In the genomic region with DNA sequence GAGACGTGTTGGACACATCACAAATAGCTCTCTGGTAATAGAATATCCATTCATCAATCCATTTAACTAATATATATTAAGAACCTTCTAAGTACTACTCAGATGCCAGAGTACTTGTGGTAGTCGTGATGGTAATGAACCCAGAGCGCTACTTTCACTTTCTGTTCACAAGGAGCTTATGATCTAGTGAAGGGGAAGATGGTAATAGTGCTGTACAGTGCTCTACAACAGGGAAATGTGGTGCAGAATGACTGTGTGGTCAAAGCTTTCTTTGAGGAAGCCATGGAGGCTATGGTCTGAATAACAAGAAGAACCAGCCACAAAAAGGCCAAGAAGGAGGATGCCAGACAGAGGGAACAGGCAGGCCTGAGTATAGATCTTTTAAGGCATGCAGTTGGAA, we compare ENCODE assay signal across 8 cellular contexts.
A peak's percentile ranks its signal among the peaks of the same experiment; 100 is the strongest.
DNase-seq lines count a peak whose midpoint lies in the region; ATAC-seq, FAIRE-seq and TF ChIP-seq lines count a peak whose summit lies in the region.

No MANE protein-coding gene starts in this region.

- TF ChIP-seq EP300 in GM12878 (IDR thresholded peaks at IDR 0.05; ENCODE audit: borderline replicate concordance in 1 of 2, control insufficient read depth in 1 of 2, low read depth in 2 of 2, low read length in 2 of 2) = 0 out of 4 replicates have a peak, but pooled peaks of 1 of the 2 experiments have one; percentile 16

- no peaks in the 10 kb centered on the region; the same call in 1 of the 2 replicates for H3K4me1 ChIP-seq in GM12878 (ENCODE audit: control insufficient read depth, insufficient read depth, low read length)
- peaks cover 0 to 3% of the 10 kb centered on the region in 2 donors for H3K4me1 ChIP-seq in small intestine (ENCODE audit: control insufficient read depth in 2 of 2, insufficient read depth in 1 of 2, low read depth in 1 of 2, low read length in 1 of 2)
- no peaks in the 10 kb centered on the region for H3K4me1 ChIP-seq in SJCRH30
- H3K4me1 ChIP-seq in BE2C = no peaks in the 10 kb centered on the region

- H3K9me3 ChIP-seq in KOPT-K1 (ENCODE audit: insufficient read depth, low read length, poor library complexity, severe bottlenecking) (no peaks in the 10 kb centered on the region), GM12878 (replicated peaks; ENCODE audit: control insufficient read depth, insufficient read depth, low read length) (no peaks in the 10 kb centered on the region; the same call in 2 of the 3 replicates), small intestine (ENCODE audit: control insufficient read depth, low read depth) (no peaks in the 10 kb centered on the region), SJCRH30 (replicated peaks) (no peaks in the 10 kb centered on the region), BE2C (no peaks in the 10 kb centered on the region)

- H3K4me2 ChIP-seq in GM12878 (ENCODE audit: control insufficient read depth, insufficient read depth) = peak overlapping the region; percentile 36; the same call in 1 of the 2 replicates

- no peaks in the 10 kb centered on the region for H4K20me1 ChIP-seq in GM12878 (ENCODE audit: control insufficient read depth, insufficient read depth)

- no peak for TF ChIP-seq POLR2A in GM12878 (IDR thresholded peaks at IDR 0.05; ENCODE audit: low read depth, low read length)

- H3K4me3 ChIP-seq in GM08714 (ENCODE audit: low read length) = 0 out of 2 replicates have a peak overlapping the region, but pooled peaks have one; percentile 4
- no peak overlapping the region for H3K4me3 ChIP-seq in GM12878
- H3K4me3 ChIP-seq in small intestine (ENCODE audit: low read depth in 1 of 2, low read length in 2 of 2) = no peak overlapping the region
- no peak overlapping the region for H3K4me3 ChIP-seq in SJCRH30
- H3K4me3 ChIP-seq in BE2C (ENCODE audit: low read depth, low read length) = no peak overlapping the region

- H3K36me3 ChIP-seq in KOPT-K1 (ENCODE audit: insufficient read depth, low read length) (no peaks in the 10 kb centered on the region), GM12878 (ENCODE audit: control insufficient read depth in 2 of 2, insufficient read depth in 2 of 2, low read length in 1 of 2) (no peaks in the 10 kb centered on the region), small intestine (ENCODE audit: control insufficient read depth in 2 of 2, insufficient read depth in 2 of 2, low read length in 2 of 2) (no peaks in the 10 kb centered on the region), SJCRH30 (no peaks in the 10 kb centered on the region), BE2C (peaks cover 3% of the 10 kb centered on the region; the same call in 1 of the 2 replicates)

- intact Hi-C loops in GM12878 (cut with micrococcal nuclease; ENCODE audit: unreplicated experiment) = no loop called here

- no TSS peak for BruUV-seq in GM12878 (replicated peaks; lab: Mats Ljungman, UMichigan)

- DNase-seq in GM12878 (ENCODE audit: low read depth, low spot score) (peak; percentile 34), small intestine (peak; percentile 71), SJCRH30 (no peak), HPDE6-E6E7 (ENCODE audit: extremely low spot score) (no peak), BE2C (no peak)

- SMC1A ChIA-PET in GM12878 (lab: Charles Lee; ENCODE audit: uncharacterized antibody, unreplicated experiment) = interaction anchor here (0.7 to 13.5 kb wide), 18 partner anchors 9 to 376 kb away, joined by 3 to 853 read pairs (median 4); a partner anchor contains a TSS

- H3K79me2 ChIP-seq in GM12878 (ENCODE audit: control insufficient read depth, insufficient read depth, low read length) = no peaks in the 10 kb centered on the region

- TF ChIP-seq RAD21 in GM12878 (IDR thresholded peaks at IDR 0.05; ENCODE audit: insufficient read depth, low read depth, low read length) = no peak

- POLR2A ChIA-PET in GM12878 (lab: Charles Lee) = interaction anchor here (0.6 to 1.8 kb wide), 10 partner anchors 8 to 264 kb away, joined by 3 to 7 read pairs (median 5); no protein-coding TSS in a partner anchor

- peak overlapping the region; percentile 82 for H2AFZ ChIP-seq in GM12878 (ENCODE audit: control insufficient read depth, low read depth, low read length)

- in situ Hi-C loops in GM12878 (cut with MboI) = loop anchor here (5.0 kb wide), 2 partner anchors 43 to 318 kb away; no protein-coding TSS in a partner anchor

- WGBS in GM12878 (ENCODE audit: insufficient coverage, insufficient replicate concordance, low lambda C conversion rate, missing lambda C conversion rate) = 14% methylated on average over 3 of the region's 3 CpGs
- WGBS in small intestine, 3 donors = 52 to 62% (median 58%) methylated on average over 3 of the region's 3 CpGs

- FAIRE-seq in GM12878 (lab: Jason Lieb, UNC) = no peak
- no peak for FAIRE-seq in small intestine (lab: Jason Lieb, UNC)

- no peak for TF ChIP-seq CTCF in GM12878 (IDR thresholded peaks at IDR 0.05 in 2 of 3, conservative IDR thresholded peaks at IDR 0.05 in 1 of 3; ENCODE audit: control insufficient read depth in 2 of 3, extremely low read depth in 1 of 3, insufficient read depth in 1 of 3, low read depth in 3 of 3, low read length in 3 of 3)
- TF ChIP-seq CTCF in BE2C (IDR thresholded peaks at IDR 0.05; ENCODE audit: low read depth, low read length) = no peak

- H3K27me3 ChIP-seq in GM12878 (replicated peaks in 1 of 2; ENCODE audit: control insufficient read depth in 2 of 2, insufficient read depth in 2 of 2, low read length in 1 of 2) (no peaks in the 10 kb centered on the region), small intestine (ENCODE audit: control insufficient read depth in 2 of 2, insufficient read depth in 2 of 2, low read length in 2 of 2) (no peaks in the 10 kb centered on the region), SJCRH30 (no peaks in the 10 kb centered on the region), BE2C (no peaks in the 10 kb centered on the region)

- peak; percentile 81 for ATAC-seq in GM21528 (IDR thresholded peaks at IDR 0.05; ENCODE audit: low FRiP score, unreplicated experiment)
- ATAC-seq in GM12878 = peak; percentile 86

- H3K27ac ChIP-seq in KOPT-K1 (ENCODE audit: low read depth, low read length, poor library complexity, severe bottlenecking) = peak overlapping the region; percentile 16
- no peak overlapping the region; the same call in 1 of the 2 replicates for H3K27ac ChIP-seq in GM12878 (ENCODE audit: control insufficient read depth, insufficient read depth)
- H3K27ac ChIP-seq in small intestine (ENCODE audit: low read depth in 1 of 2, low read length in 1 of 2) = no peak overlapping the region
- H3K27ac ChIP-seq in SJCRH30 = no peak overlapping the region

- RAD21 ChIA-PET in GM12878 (lab: Charles Lee; ENCODE audit: unreplicated experiment) = interaction anchor here (0.7 to 11.8 kb wide), 19 partner anchors 9 to 364 kb away, joined by 3 to 609 read pairs (median 5); no protein-coding TSS in a partner anchor

- CTCF ChIA-PET in GM12878 (lab: Yijun Ruan, JAX) = interaction anchor here (0.7 to 13.6 kb wide), 12 partner anchors 9 to 582 kb away, joined by 3 to 1078 read pairs (median 6); no protein-coding TSS in a partner anchor

- no peak overlapping the region for H3K9ac ChIP-seq in GM12878 (ENCODE audit: control insufficient read depth, insufficient read depth, low read length)

TF ChIP-seq in GM12878, 131 proteins besides CTCF, POLR2A, EP300 and RAD21 (continues in another document):
- no peak for TF ChIP-seq PAX8 (IDR thresholded peaks at IDR 0.05)
- TF ChIP-seq WRNIP1 (IDR thresholded peaks at IDR 0.05; ENCODE audit: borderline replicate concordance, low read depth, low read length) = no peak
- no peak for TF ChIP-seq BCL11A (IDR thresholded peaks at IDR 0.05; ENCODE audit: low read depth, low read length)
- peak; percentile 31; the same call in 1 of the 2 replicates for TF ChIP-seq RUNX3 (IDR thresholded peaks at IDR 0.05; ENCODE audit: low read length)
- TF ChIP-seq NFIC (IDR thresholded peaks at IDR 0.05; ENCODE audit: low read depth, low read length) = no peak
- TF ChIP-seq, protein P1, sequence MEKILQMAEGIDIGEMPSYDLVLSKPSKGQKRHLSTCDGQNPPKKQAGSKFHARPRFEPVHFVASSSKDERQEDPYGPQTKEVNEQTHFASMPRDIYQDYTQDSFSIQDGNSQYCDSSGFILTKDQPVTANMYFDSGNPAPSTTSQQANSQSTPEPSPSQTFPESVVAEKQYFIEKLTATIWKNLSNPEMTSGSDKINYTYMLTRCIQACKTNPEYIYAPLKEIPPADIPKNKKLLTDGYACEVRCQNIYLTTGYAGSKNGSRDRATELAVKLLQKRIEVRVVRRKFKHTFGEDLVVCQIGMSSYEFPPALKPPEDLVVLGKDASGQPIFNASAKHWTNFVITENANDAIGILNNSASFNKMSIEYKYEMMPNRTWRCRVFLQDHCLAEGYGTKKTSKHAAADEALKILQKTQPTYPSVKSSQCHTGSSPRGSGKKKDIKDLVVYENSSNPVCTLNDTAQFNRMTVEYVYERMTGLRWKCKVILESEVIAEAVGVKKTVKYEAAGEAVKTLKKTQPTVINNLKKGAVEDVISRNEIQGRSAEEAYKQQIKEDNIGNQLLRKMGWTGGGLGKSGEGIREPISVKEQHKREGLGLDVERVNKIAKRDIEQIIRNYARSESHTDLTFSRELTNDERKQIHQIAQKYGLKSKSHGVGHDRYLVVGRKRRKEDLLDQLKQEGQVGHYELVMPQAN (conservative IDR thresholded peaks at IDR 0.05) = no peak
- TF ChIP-seq, protein P2, sequence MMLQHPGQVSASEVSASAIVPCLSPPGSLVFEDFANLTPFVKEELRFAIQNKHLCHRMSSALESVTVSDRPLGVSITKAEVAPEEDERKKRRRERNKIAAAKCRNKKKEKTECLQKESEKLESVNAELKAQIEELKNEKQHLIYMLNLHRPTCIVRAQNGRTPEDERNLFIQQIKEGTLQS (IDR thresholded peaks at IDR 0.05; ENCODE audit: borderline replicate concordance, extremely low read depth, low read depth, low read length) = no peak
- TF ChIP-seq, protein P3, sequence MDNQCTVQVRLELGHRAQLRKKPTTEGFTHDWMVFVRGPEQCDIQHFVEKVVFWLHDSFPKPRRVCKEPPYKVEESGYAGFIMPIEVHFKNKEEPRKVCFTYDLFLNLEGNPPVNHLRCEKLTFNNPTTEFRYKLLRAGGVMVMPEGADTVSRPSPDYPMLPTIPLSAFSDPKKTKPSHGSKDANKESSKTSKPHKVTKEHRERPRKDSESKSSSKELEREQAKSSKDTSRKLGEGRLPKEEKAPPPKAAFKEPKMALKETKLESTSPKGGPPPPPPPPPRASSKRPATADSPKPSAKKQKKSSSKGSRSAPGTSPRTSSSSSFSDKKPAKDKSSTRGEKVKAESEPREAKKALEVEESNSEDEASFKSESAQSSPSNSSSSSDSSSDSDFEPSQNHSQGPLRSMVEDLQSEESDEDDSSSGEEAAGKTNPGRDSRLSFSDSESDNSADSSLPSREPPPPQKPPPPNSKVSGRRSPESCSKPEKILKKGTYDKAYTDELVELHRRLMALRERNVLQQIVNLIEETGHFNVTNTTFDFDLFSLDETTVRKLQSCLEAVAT (IDR thresholded peaks at IDR 0.05) = 0 out of 2 replicates have a peak, but pooled peaks have one; percentile 39
- TF ChIP-seq KDM1A (IDR thresholded peaks at IDR 0.05; ENCODE audit: borderline replicate concordance) = no peak
- TF ChIP-seq CHD4 (IDR thresholded peaks at IDR 0.05) = no peak
- no peak for TF ChIP-seq BMI1 (IDR thresholded peaks at IDR 0.05; ENCODE audit: borderline replicate concordance)
- peak; percentile 91 for TF ChIP-seq ZNF24 (IDR thresholded peaks at IDR 0.05)
- TF ChIP-seq RFX5 (IDR thresholded peaks at IDR 0.05; ENCODE audit: low read depth, low read length) = no peak

Comparison
In these comparisons a context has a peak if more than half of its experiments do, and no peak if none do; other contexts are left out.
1. DNase-seq: peak in GM12878 (single experiment) and small intestine (single experiment); none in SJCRH30 (0 of 2), HPDE6-E6E7 (single experiment) and BE2C (single experiment).